In the genomic region with DNA sequence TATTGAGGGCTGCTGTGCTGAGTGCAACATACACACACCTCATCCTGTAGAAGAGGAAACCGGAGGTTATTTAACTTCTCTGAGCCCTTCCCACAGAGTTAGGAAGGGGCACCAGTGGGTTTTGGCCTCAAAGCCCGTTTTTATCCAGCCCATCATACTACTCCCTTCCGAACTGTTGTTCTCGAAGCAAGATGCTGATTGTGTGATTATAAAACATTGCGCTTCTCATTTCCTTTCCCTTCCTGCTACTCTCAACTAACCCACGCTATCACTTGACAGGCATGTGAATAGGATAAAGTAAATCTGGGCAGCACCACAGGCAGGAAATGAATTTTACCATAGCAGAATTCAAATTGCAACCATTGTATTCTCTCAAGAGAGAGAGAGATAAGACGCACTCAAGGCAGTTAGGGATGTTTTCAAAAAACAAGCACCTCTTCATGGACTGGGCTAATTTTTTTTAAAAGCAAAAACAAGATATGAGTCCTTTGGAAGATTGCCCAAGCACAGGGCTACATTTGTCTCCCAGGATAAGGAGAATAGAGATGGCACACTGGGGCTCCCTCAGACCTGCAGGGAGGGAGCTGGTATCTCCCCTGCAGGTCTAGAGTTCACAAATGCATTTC, we compare ENCODE assay signal across 14 cellular contexts. TPM values are rescaled to one million over a fixed set of nuclear protein-coding genes. Genes with fewer than 3 reads are reported as not detected.
DNase-seq lines count a peak whose midpoint lies in the region; ATAC-seq, FAIRE-seq and TF ChIP-seq lines count a peak whose summit lies in the region.
"Had no signal": no experiment of that assay in that cellular context is flagged by ENCODE, and none has a peak within 500 bp of the region (broad histone marks: within the 10 kb centered on the region; RNA-seq: fewer than 3 reads in every experiment).

No MANE protein-coding gene starts in this region.

- H3K9me2 ChIP-seq in PC-3 (replicated peaks; ENCODE audit: low read length): no peaks in the 10 kb centered on the region

- H3F3A ChIP-seq in PC-3 (ENCODE audit: low read length, unreplicated experiment): no peaks in the 10 kb centered on the region

- no peak for TF ChIP-seq EP300 in H1 (IDR thresholded peaks at IDR 0.05; ENCODE audit: borderline replicate concordance in 1 of 2, low read depth in 2 of 2, low read length in 2 of 2)

- no peak overlapping the region for H2BK120ac ChIP-seq in H1 (replicated peaks; ENCODE audit: low read depth, low read length)

- H2BK15ac ChIP-seq in H1 (ENCODE audit: low read length): no peak overlapping the region

- no peak for TF ChIP-seq POLR2A in H1 (IDR thresholded peaks at IDR 0.05; ENCODE audit: control extremely low read depth in 1 of 2, low read depth in 2 of 2, low read length in 2 of 2)

- peak; percentile 72 for DNase-seq in KG1 (lab: John Stamatoyannopoulos, UW)
- DNase-seq in NCI-H2171 (lab: John Stamatoyannopoulos, UW): peak; percentile 19
- DNase-seq in H1 (ENCODE audit: low read depth in 1 of 2, low spot score in 2 of 2): no peak
- DNase-seq in central memory CD4-positive, alpha-beta T cell: no peak
- no peak for DNase-seq in PC-3
- DNase-seq: activated B cell treated with CpG ODN at 0.5 μM for 24 hours; amniotic stem cell; CD8-positive, alpha-beta memory T cell; cortex of kidney had no signal

- H3K27ac ChIP-seq in H1 (ENCODE audit: low read depth, low read length): no peak overlapping the region
- peak overlapping the region; percentile 18 for H3K27ac ChIP-seq in mesodermal cell (ENCODE audit: low read depth, low read length, severe bottlenecking)
- H3K27ac ChIP-seq in PC-3 (ENCODE audit: low read length): no peak overlapping the region
- H3K27ac ChIP-seq: skin epidermis had no signal

- no peak overlapping the region for H3K9ac ChIP-seq in H1 (replicated peaks in 1 of 4; ENCODE audit: extremely low read depth in 1 of 4, low read depth in 3 of 4, low read length in 3 of 4)
- no peak overlapping the region for H3K9ac ChIP-seq in PC-3 (ENCODE audit: low read length)

- WGBS in H1 (ENCODE audit: extremely low coverage in 1 of 2, insufficient coverage in 1 of 2, insufficient read length in 1 of 2, insufficient replicate concordance in 2 of 2, low coverage in 1 of 2, low lambda C conversion rate in 2 of 2, missing lambda C conversion rate in 1 of 2), 2 experiments: 88% methylated on average over 7 of the region's 7 CpGs; no CpG with 5 or more reads in 1 of the 2 experiments
- 78 to 86% methylated on average over 1 to 2 of the region's 7 CpGs for WGBS in mesodermal cell (ENCODE audit: insufficient coverage in 2 of 2), 2 experiments

- no peak overlapping the region for H3K23ac ChIP-seq in H1 (ENCODE audit: insufficient read length)

- H3K36me3 ChIP-seq in H1 (ENCODE audit: control insufficient read depth in 2 of 4, insufficient read depth in 4 of 4, low read length in 3 of 4) (no peaks in the 10 kb centered on the region), mesodermal cell (ENCODE audit: control insufficient read depth, insufficient read depth, low read length) (no peaks in the 10 kb centered on the region), PC-3 (ENCODE audit: low read depth, low read length) (no peaks in the 10 kb centered on the region)

- no peak overlapping the region for H3K4ac ChIP-seq in H1 (replicated peaks; ENCODE audit: insufficient read length, low read depth, low read length)

- H3K4me2 ChIP-seq in H1 (ENCODE audit: insufficient read depth in 1 of 2, low read depth in 2 of 2, low read length in 2 of 2) (no peak overlapping the region), PC-3 (ENCODE audit: low read length) (no peak overlapping the region)

- no peak overlapping the region for H4K5ac ChIP-seq in H1 (ENCODE audit: insufficient read length, low read depth, low read length)

- H4K20me1 ChIP-seq in H1 (replicated peaks in 1 of 2; ENCODE audit: control insufficient read depth in 1 of 2, insufficient read depth in 2 of 2, low read length in 2 of 2): no peaks in the 10 kb centered on the region
- H4K20me1 ChIP-seq in PC-3 (ENCODE audit: low read length): no peaks in the 10 kb centered on the region

- POLR2A ChIA-PET in H1 (lab: Charles Lee; ENCODE audit: partially characterized antibody) (interaction anchor here (1.0 kb wide), 1 partner anchor 15 kb away, joined by 3 read pairs; no protein-coding TSS in a partner anchor), PC-3 (lab: Charles Lee; ENCODE audit: unreplicated experiment) (no interaction called here)

- H2AK5ac ChIP-seq in H1 (ENCODE audit: low read depth, low read length): no peak overlapping the region

- H3K9me3 ChIP-seq in H1 (ENCODE audit: insufficient read depth in 2 of 2, low read depth in 1 of 2, low read length in 1 of 2) (no peaks in the 10 kb centered on the region), mesodermal cell (ENCODE audit: control insufficient read depth, low read length) (no peaks in the 10 kb centered on the region), PC-3 (ENCODE audit: low read length) (no peaks in the 10 kb centered on the region)

- no peak overlapping the region for H2BK12ac ChIP-seq in H1 (ENCODE audit: low read depth, low read length)

- H3K4me3 ChIP-seq in H1 (ENCODE audit: extremely low read depth in 1 of 4, insufficient read depth in 2 of 4, low read depth in 3 of 4, low read length in 4 of 4) (no peak overlapping the region), mesodermal cell (ENCODE audit: extremely low read depth, insufficient read depth, low read length, poor library complexity, severe bottlenecking) (no peak overlapping the region), PC-3 (ENCODE audit: low read length) (no peak overlapping the region)
- H3K4me3 ChIP-seq: K562, skin epidermis had no signal

- ATAC-seq in PC-3 (no peak), HG02642 (IDR thresholded peaks at IDR 0.05; ENCODE audit: poor library complexity, unreplicated experiment) (no peak)
- ATAC-seq: K562 had no signal

- H3K23me2 ChIP-seq in H1 (ENCODE audit: low read depth, low read length): no peaks in the 10 kb centered on the region

- no peak overlapping the region for H2AFZ ChIP-seq in H1 (ENCODE audit: low read length)
- H2AFZ ChIP-seq in PC-3 (ENCODE audit: low read length): no peak overlapping the region

- no peak for FAIRE-seq in H1 (lab: Jason Lieb, UNC)
- FAIRE-seq: K562 had no signal

- H3K4me1 ChIP-seq in H1 (replicated peaks in 1 of 4; ENCODE audit: control insufficient read depth in 3 of 4, insufficient read depth in 4 of 4, low read length in 3 of 4) (peaks cover 0 to 2% (median 0%) of the 10 kb centered on the region in 4 experiments; a peak in 2 of 7 replicates), mesodermal cell (ENCODE audit: control insufficient read depth, insufficient read depth, low read length, poor library complexity, severe bottlenecking) (no peaks in the 10 kb centered on the region), PC-3 (ENCODE audit: insufficient read depth, low read length) (peaks cover under 1% of the 10 kb centered on the region; the same call in 1 of the 2 replicates)

- BruUV-seq in PC-3 (replicated peaks; lab: Mats Ljungman, UMichigan): no TSS peak

- no peak overlapping the region for H2BK5ac ChIP-seq in H1 (ENCODE audit: low read depth, low read length)

- H3K14ac ChIP-seq in H1 (ENCODE audit: insufficient read length): no peak overlapping the region

- no peak overlapping the region for H3K18ac ChIP-seq in H1 (ENCODE audit: extremely low read depth, low read length)

- no peak overlapping the region for H3K56ac ChIP-seq in H1 (replicated peaks; ENCODE audit: insufficient read length, low read depth, low read length)

- H3K79me2 ChIP-seq in H1 (ENCODE audit: control insufficient read depth in 1 of 2, insufficient read depth in 2 of 2, low read length in 2 of 2) (no peaks in the 10 kb centered on the region), PC-3 (ENCODE audit: low read length) (no peaks in the 10 kb centered on the region)

- intact Hi-C loops in PC-3 (cut with micrococcal nuclease): no loop called here

- H3K79me1 ChIP-seq in H1 (ENCODE audit: low read depth, low read length): no peaks in the 10 kb centered on the region

- no peak for TF ChIP-seq RAD21 in H1 (IDR thresholded peaks at IDR 0.05 in 1 of 2, conservative IDR thresholded peaks at IDR 0.05 in 1 of 2; ENCODE audit: low read depth in 2 of 2, low read length in 2 of 2)

- TF ChIP-seq CTCF in H1 (IDR thresholded peaks at IDR 0.05; ENCODE audit: control extremely low read depth in 1 of 3, insufficient read depth in 1 of 3, low read depth in 1 of 3, low read length in 3 of 3): no peak
- TF ChIP-seq CTCF in PC-3 (conservative IDR thresholded peaks at IDR 0.05; ENCODE audit: low read depth, low read length): no peak

- H4K91ac ChIP-seq in H1 (replicated peaks; ENCODE audit: insufficient read length, low read length): no peak overlapping the region

- no peak overlapping the region for H4K8ac ChIP-seq in H1 (ENCODE audit: extremely low read depth, insufficient read depth, low read length)

- 0 out of 2 replicates have a peak overlapping the region, but pooled peaks have one; percentile 24 for H2BK20ac ChIP-seq in H1 (ENCODE audit: low read length)

- H3K27me3 ChIP-seq in H1 (replicated peaks in 1 of 4; ENCODE audit: control insufficient read depth in 3 of 4, extremely low read depth in 1 of 4, insufficient read depth in 3 of 4, low read length in 3 of 4): no peaks in the 10 kb centered on the region
- no peaks in the 10 kb centered on the region for H3K27me3 ChIP-seq in PC-3 (ENCODE audit: low read length)

- CTCF ChIA-PET in H1 (lab: Charles Lee; ENCODE audit: partially characterized antibody) (interaction anchor here (1.4 kb wide), 1 partner anchor 139 kb away, joined by 3 read pairs; no protein-coding TSS in a partner anchor), PC-3 (lab: Charles Lee) (no interaction called here)

TF ChIP-seq in H1, 55 proteins besides CTCF, POLR2A, EP300 and RAD21 (continues in another document):
- TF ChIP-seq POLR2AphosphoS5 (IDR thresholded peaks at IDR 0.05; ENCODE audit: low read depth, low read length) (no peak), ATF3 (IDR thresholded peaks at IDR 0.05; ENCODE audit: insufficient read depth, low read depth, low read length) (no peak), CBX8 (IDR thresholded peaks at IDR 0.05; ENCODE audit: borderline replicate concordance, low read depth, low read length) (no peak)

RNA-seq across cellular contexts. Expression of gene GNA14, which starts 52.6 kb away (rescaled TPM):
- total RNA-seq in H1 (2021; fragmentation: NEBNext Ultra II Directional; extraction: Animal tissue kit (Norgen Biotek cat#: 25700)): 3.2 and 3.4 TPM in 2 replicates
- 3.8 and 6.3 TPM in 2 replicates for polyA plus RNA-seq in H1 (2011; rRNA removed)
- polyA plus RNA-seq in H1 (2011; cell fraction: cytosol; rRNA removed): 4.3 TPM
- 3.2 TPM for polyA plus RNA-seq in H1 (2011; cell fraction: nucleus; rRNA removed)
- 4.8 to 6.9 TPM (median 5.5 TPM) in 4 replicates for polyA plus RNA-seq in H1 (2012, experiment 1 of 2)
- 1.5 TPM for polyA plus RNA-seq in H1 (2012, experiment 2 of 2)
- 11.6 TPM for polyA plus RNA-seq in H1 (2013, experiment 1 of 2)
- 11.7 TPM for polyA plus RNA-seq in H1 (2013, experiment 2 of 2)
- 5.0 and 7.8 TPM in 2 replicates for polyA minus RNA-seq in H1 (2011; rRNA and poly(A)+ RNA removed)
- polyA minus RNA-seq in H1 (2011; cell fraction: cytosol; rRNA and poly(A)+ RNA removed): 2.6 TPM
- 4.8 TPM for polyA minus RNA-seq in H1 (2011; cell fraction: nucleus; rRNA and poly(A)+ RNA removed)
- 8.8 TPM for polyA plus RNA-seq in mesodermal cell (2013, experiment 1 of 2)
- polyA plus RNA-seq in mesodermal cell (2013, experiment 2 of 2): 7.7 TPM
- total RNA-seq in PC-3 (2014; rRNA removed): 1.2 and 2.5 TPM in 2 replicates
- total RNA-seq: activated B cell treated with CpG ODN at 0.5 μM for 24 hours; CD8-positive, alpha-beta memory T cell; neural crest cell had no signal
- polyA plus RNA-seq: CD8-positive, alpha-beta memory T cell had no signal

Comparison
In these comparisons a context has a peak if more than half of its experiments do, and no peak if none do; other contexts are left out.
1. DNase-seq: peak in KG1 (single experiment) and NCI-H2171 (single experiment); none in H1 (0 of 2), central memory CD4-positive, alpha-beta T cell (single experiment) and PC-3 (single experiment).